8 cellular contexts compared by ENCODE assay signal in the genomic region with DNA sequence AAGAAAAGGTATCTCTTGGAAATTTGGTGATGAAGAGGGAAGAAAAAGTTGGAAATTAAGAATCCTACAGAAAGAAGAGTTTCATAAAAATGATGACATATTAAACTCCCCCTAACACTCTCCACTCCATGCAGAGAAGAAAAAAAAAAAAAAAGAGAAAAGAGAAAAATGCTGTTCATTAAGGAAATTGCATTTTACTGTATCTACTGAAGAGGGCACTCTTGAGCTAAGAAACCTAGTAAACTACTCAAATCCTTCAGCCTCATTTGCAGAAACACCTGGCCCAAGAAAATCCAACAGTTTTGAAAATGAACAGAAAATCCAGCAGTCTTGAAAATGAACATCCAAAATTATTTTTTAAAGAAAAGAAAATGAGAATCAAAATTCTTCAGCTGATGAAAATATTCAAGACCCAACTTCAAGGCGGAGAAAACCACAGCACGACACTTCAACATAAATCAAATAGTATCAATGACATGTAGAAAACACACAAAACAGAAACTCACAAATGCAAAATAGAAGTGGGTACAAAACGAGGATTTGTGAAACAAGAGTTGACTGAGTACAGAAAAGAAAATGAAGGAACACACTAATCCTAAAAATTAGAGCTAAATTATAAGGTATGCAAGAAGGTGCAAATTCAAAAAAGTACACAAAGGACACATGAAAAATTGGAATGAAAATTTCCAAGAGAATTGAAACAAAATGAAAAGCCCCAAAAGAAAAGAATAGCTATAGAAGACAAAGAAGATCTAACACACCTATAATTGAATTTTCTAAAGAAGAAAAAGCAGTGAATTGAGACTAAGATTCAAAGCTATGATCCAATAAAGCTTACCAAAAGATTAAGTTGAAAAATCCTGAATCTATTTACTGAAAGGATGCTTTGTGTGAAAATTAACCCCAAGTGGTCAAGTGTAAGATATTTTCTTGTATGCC.
A peak's percentile ranks its signal among the peaks of the same experiment; 100 is the strongest.
DNase-seq lines count a peak whose midpoint lies in the region; ATAC-seq and TF ChIP-seq lines count a peak whose summit lies in the region.

No MANE protein-coding gene starts in this region.

- no peaks in the 10 kb centered on the region for H3K36me3 ChIP-seq in PC-9 (ENCODE audit: low read depth)
- H3K36me3 ChIP-seq in effector memory CD4-positive, alpha-beta T cell (ENCODE audit: control insufficient read depth, insufficient read depth, low read length) = no peaks in the 10 kb centered on the region

- H4K20me1 ChIP-seq in PC-9 (ENCODE audit: insufficient read depth) = no peaks in the 10 kb centered on the region

- intact Hi-C loops in PC-9 (cut with micrococcal nuclease; ENCODE audit: unreplicated experiment) = loop anchor here (1.0 to 10.0 kb wide), 4 partner anchors 451 to 1209 kb away; no protein-coding TSS in a partner anchor
- intact Hi-C loops in activated CD4-positive, alpha-beta T cell treated with anti-CD3 and anti-CD28 coated beads for 36 hours (cut with DNase I, micrococcal nuclease) = loop anchor here (1.0 to 5.0 kb wide), 3 partner anchors 223 to 451 kb away; no protein-coding TSS in a partner anchor

- H2AFZ ChIP-seq in PC-9 = no peak overlapping the region

- H3K9me3 Mint-ChIP-seq in activated CD4-positive, alpha-beta T cell treated with anti-CD3 and anti-CD28 coated beads for 36 hours (ENCODE audit: low read depth) = peaks cover 7% of the 10 kb centered on the region

- no peaks in the 10 kb centered on the region for H3K27me3 ChIP-seq in PC-9 (ENCODE audit: insufficient read depth, low read depth)
- no peaks in the 10 kb centered on the region for H3K27me3 ChIP-seq in effector memory CD4-positive, alpha-beta T cell (replicated peaks; ENCODE audit: control insufficient read depth, insufficient read depth, low read length, poor library complexity, severe bottlenecking)

- H3K4me1 Mint-ChIP-seq in activated CD4-positive, alpha-beta T cell treated with anti-CD3 and anti-CD28 coated beads for 36 hours = peaks cover 10% of the 10 kb centered on the region

- H3K4me2 ChIP-seq in PC-9 = no peak overlapping the region

- peaks cover 12% of the 10 kb centered on the region for H3K27me3 Mint-ChIP-seq in activated CD4-positive, alpha-beta T cell treated with anti-CD3 and anti-CD28 coated beads for 36 hours

- no peaks in the 10 kb centered on the region for H3K9me3 ChIP-seq in PC-9 (ENCODE audit: insufficient read depth, low read depth)
- H3K9me3 ChIP-seq in effector memory CD4-positive, alpha-beta T cell (ENCODE audit: control insufficient read depth, low read length) = no peaks in the 10 kb centered on the region

- CTCF ChIA-PET in PC-9 (lab: Charles Lee) = interaction anchor here (0.6 to 2.0 kb wide), 9 partner anchors 24 to 756 kb away, joined by 3 to 13 read pairs (median 5); partner anchors contain the start of genes DNAJC6, LEPR and LEPROT
- CTCF ChIA-PET in activated CD4-positive, alpha-beta T cell treated with anti-CD3 and anti-CD28 coated beads for 36 hours (lab: Charles Lee) = interaction anchor here (0.8 to 2.3 kb wide), 26 partner anchors 9 to 460 kb away, joined by 3 to 41 read pairs (median 4); no protein-coding TSS in a partner anchor

- POLR2A ChIA-PET in PC-9 (lab: Charles Lee; ENCODE audit: unreplicated experiment) = interaction anchor here (0.5 to 0.8 kb wide), 2 partner anchors 54 to 184 kb away, joined by 6 to 44 read pairs; partner anchors contain the start of genes LEPR and LEPROT
- POLR2A ChIA-PET in activated CD4-positive, alpha-beta T cell treated with anti-CD3 and anti-CD28 coated beads for 36 hours (lab: Charles Lee) = interaction anchor here (0.6 kb wide), 1 partner anchor 23 kb away, joined by 4 read pairs; no protein-coding TSS in a partner anchor

- H3K27ac Mint-ChIP-seq in activated CD4-positive, alpha-beta T cell treated with anti-CD3 and anti-CD28 coated beads for 36 hours = no peak overlapping the region

- in situ Hi-C loops in KBM-7 (cut with MboI; ENCODE audit: low pct_unique_long_range_greater_than_20kb, low sequenced_read_pairs) = loop anchor here (25.0 kb wide), 1 partner anchor 451 kb away; no protein-coding TSS in a partner anchor

- no peak overlapping the region for H3K27ac ChIP-seq in PC-9
- H3K27ac ChIP-seq in effector memory CD4-positive, alpha-beta T cell (ENCODE audit: insufficient read depth, low read length, poor library complexity, severe bottlenecking) = no peak overlapping the region

- peak; percentile 25 for DNase-seq in DMS 273 treated with DMSO at 0.1 percent for 48 hours (lab: John Stamatoyannopoulos, UW)
- peak; percentile 77 for DNase-seq in KBM-7
- no peak for DNase-seq in PC-9
- DNase-seq in fibroblast of mammary gland (ENCODE audit: low read depth) = peak; percentile 54
- DNase-seq in stromal cell of bone marrow (ENCODE audit: low read depth) = peak; percentile 21
- DNase-seq in effector memory CD4-positive, alpha-beta T cell = no peak
- DNase-seq in activated CD4-positive, alpha-beta T cell treated with anti-CD3 and anti-CD28 coated beads for 36 hours = no peak

- TF ChIP-seq CTCF in PC-9 (conservative IDR thresholded peaks at IDR 0.05) (peak; percentile 87), fibroblast of mammary gland (conservative IDR thresholded peaks at IDR 0.05; ENCODE audit: control insufficient read depth, insufficient read depth, low read depth, low read length) (peak; percentile 49)

- H3K4me3 ChIP-seq in PC-9 (no peak overlapping the region), fibroblast of mammary gland (ENCODE audit: control insufficient read depth, low read depth, low read length) (no peak overlapping the region)
- no peak overlapping the region for H3K4me3 ChIP-seq in effector memory CD4-positive, alpha-beta T cell (ENCODE audit: insufficient read depth, low read depth, low read length, poor library complexity, severe bottlenecking)

- no TSS peak for BruUV-seq in PC-9 (replicated peaks; lab: Mats Ljungman, UMichigan)

- no peak overlapping the region for H3K4me3 Mint-ChIP-seq in activated CD4-positive, alpha-beta T cell treated with anti-CD3 and anti-CD28 coated beads for 36 hours

- no peak for ATAC-seq in HG03520 (IDR thresholded peaks at IDR 0.05; ENCODE audit: unreplicated experiment)
- ATAC-seq in activated CD4-positive, alpha-beta T cell treated with anti-CD3 and anti-CD28 coated beads for 36 hours = no peak

- no peaks in the 10 kb centered on the region for H3K79me2 ChIP-seq in PC-9 (ENCODE audit: low read depth)

- no peaks in the 10 kb centered on the region for H3K36me3 Mint-ChIP-seq in activated CD4-positive, alpha-beta T cell treated with anti-CD3 and anti-CD28 coated beads for 36 hours (ENCODE audit: low read depth)

- H3K9me2 ChIP-seq in PC-9 (ENCODE audit: insufficient read depth) = no peaks in the 10 kb centered on the region

- no peaks in the 10 kb centered on the region; the same call in 1 of the 2 replicates for H3F3A ChIP-seq in PC-9 (ENCODE audit: insufficient read depth, low read depth)

- no peaks in the 10 kb centered on the region for H3K4me1 ChIP-seq in PC-9 (replicated peaks; ENCODE audit: insufficient read depth)
- no peaks in the 10 kb centered on the region for H3K4me1 ChIP-seq in effector memory CD4-positive, alpha-beta T cell (ENCODE audit: control insufficient read depth, insufficient read depth, low read length, poor library complexity, severe bottlenecking)

Comparison
In these comparisons a context has a peak if more than half of its experiments do, and no peak if none do; other contexts are left out.
1. DNase-seq: peak in DMS 273 treated with DMSO at 0.1 percent for 48 hours (single experiment), KBM-7 (single experiment), fibroblast of mammary gland (single experiment) and stromal cell of bone marrow (single experiment); none in PC-9 (0 of 2), effector memory CD4-positive, alpha-beta T cell (0 of 3) and activated CD4-positive, alpha-beta T cell treated with anti-CD3 and anti-CD28 coated beads for 36 hours (single experiment).